In genomic region chr14:53888535-53889386, GRCh38 we compare ENCODE assay signal across 28 cellular contexts.
DNase-seq lines count a peak whose midpoint lies in the region; FAIRE-seq and TF ChIP-seq lines count a peak whose summit lies in the region.
"Had no signal": no experiment of that assay in that cellular context is flagged by ENCODE, and none has a peak within 500 bp of the region (broad histone marks: within the 10 kb centered on the region; RNA-seq: fewer than 3 reads in every experiment).

No MANE protein-coding gene starts in this region.

- peak; percentile 14 to 24 for TF ChIP-seq RAD21 in liver (IDR thresholded peaks at IDR 0.05)

- H3K4me3 Mint-ChIP-seq in astrocyte (ENCODE audit: unreplicated experiment) = no peak overlapping the region
- H3K4me3 Mint-ChIP-seq: CD14-positive monocyte; effector memory CD8-positive, alpha-beta T cell had no signal

- intact Hi-C loops in transverse colon (cut with DNase I; ENCODE audit: low total_unique reads) = no loop called here
- intact Hi-C loops in ascending aorta (cut with DNase I) = no loop called here

- TF ChIP-seq POLR2A in transverse colon (IDR thresholded peaks at IDR 0.05) = no peak

- H3K27me3 Mint-ChIP-seq in astrocyte (ENCODE audit: low read depth, unreplicated experiment) = no peaks in the 10 kb centered on the region
- H3K27me3 Mint-ChIP-seq: effector memory CD8-positive, alpha-beta T cell had no signal

- no peaks in the 10 kb centered on the region for H3K9me3 ChIP-seq in astrocyte (ENCODE audit: insufficient read depth, low read depth, low read length)
- H3K9me3 ChIP-seq in liver (ENCODE audit: control insufficient read depth in 4 of 4, low read length in 3 of 4) = no peaks in the 10 kb centered on the region
- no peaks in the 10 kb centered on the region for H3K9me3 ChIP-seq in transverse colon
- no peaks in the 10 kb centered on the region for H3K9me3 ChIP-seq in ascending aorta
- H3K9me3 ChIP-seq: adrenal gland, lower lobe of right lung had no signal

- TF ChIP-seq CTCF in astrocyte (IDR thresholded peaks at IDR 0.05; ENCODE audit: insufficient read depth, low read depth, low read length) = no peak
- TF ChIP-seq CTCF in liver (IDR thresholded peaks at IDR 0.05; ENCODE audit: low read depth, low read length, missing input control) = no peak
- no peak for TF ChIP-seq CTCF in transverse colon (IDR thresholded peaks at IDR 0.05)
- TF ChIP-seq CTCF in ascending aorta (IDR thresholded peaks at IDR 0.05) = no peak

- H3K4me1 Mint-ChIP-seq in astrocyte (ENCODE audit: low read depth, unreplicated experiment) = peaks cover 18% of the 10 kb centered on the region
- H3K4me1 Mint-ChIP-seq: CD14-positive monocyte had no signal

- peak overlapping the region; percentile 10 for H3K27ac Mint-ChIP-seq in astrocyte (ENCODE audit: unreplicated experiment)
- H3K27ac Mint-ChIP-seq: CD14-positive monocyte; effector memory CD8-positive, alpha-beta T cell had no signal

- H3K9ac ChIP-seq in astrocyte (ENCODE audit: low read length) = no peak overlapping the region
- peak overlapping the region in 1 of 2 donors; percentile 55 for H3K9ac ChIP-seq in liver (ENCODE audit: low read depth in 1 of 2, low read length in 2 of 2)

- no peak overlapping the region for H3K4me2 ChIP-seq in astrocyte (ENCODE audit: low read length)

- no peak for TF ChIP-seq EP300 in transverse colon (IDR thresholded peaks at IDR 0.05; ENCODE audit: low read depth)

- peaks cover 5% of the 10 kb centered on the region for H3K4me1 ChIP-seq in astrocyte (ENCODE audit: insufficient read depth, low read length)
- peaks cover 8 to 31% (median 17%) of the 10 kb centered on the region in 4 donors for H3K4me1 ChIP-seq in liver (ENCODE audit: control insufficient read depth in 4 of 4, insufficient read depth in 4 of 4, low read length in 3 of 4)
- H3K4me1 ChIP-seq in transverse colon = peaks cover 0 to 15% (median 0%) of the 10 kb centered on the region in 4 donors
- peaks cover 0 to 7% of the 10 kb centered on the region in 2 donors for H3K4me1 ChIP-seq in ascending aorta
- H3K4me1 ChIP-seq: adrenal gland, lower lobe of right lung had no signal

- in situ Hi-C loops in transverse colon (cut with MboI; ENCODE audit: low pct_ligation_motif_present in 1 of 4, low pct_unique_long_range_greater_than_20kb in 1 of 4, low sequenced_read_pairs in 3 of 4) = no loop called here

- H3K4me3 ChIP-seq in astrocyte (ENCODE audit: insufficient read depth, low read depth, low read length) (no peak overlapping the region), liver (ENCODE audit: low read depth in 1 of 3, low read length in 3 of 3) (no peak overlapping the region), transverse colon (no peak overlapping the region), ascending aorta (no peak overlapping the region)
- H3K4me3 ChIP-seq: adrenal gland, coronary artery, lower lobe of right lung, skin epidermis had no signal

- H3K27ac ChIP-seq in astrocyte (ENCODE audit: low read depth, low read length) (no peak overlapping the region), liver (ENCODE audit: low read depth in 1 of 2, low read length in 2 of 2) (peak overlapping the region; percentile 80 to 86), transverse colon (peak overlapping the region; percentile 53 to 72 (median 65)), ascending aorta (no peak overlapping the region)
- H3K27ac ChIP-seq: adrenal gland, coronary artery, lower lobe of right lung, skin epidermis, VCaP had no signal

- WGBS in liver = 37% methylated on average over 3 of the region's 3 CpGs
- WGBS in transverse colon (ENCODE audit: low coverage in 1 of 2), 2 donors = 54 to 60% methylated on average over 1 to 3 of the region's 3 CpGs

- H3K79me2 ChIP-seq in astrocyte (ENCODE audit: insufficient read depth, low read length) = no peaks in the 10 kb centered on the region

- no peaks in the 10 kb centered on the region for H3K9me3 Mint-ChIP-seq in astrocyte (ENCODE audit: unreplicated experiment)

- no peak overlapping the region for H2AFZ ChIP-seq in astrocyte (ENCODE audit: low read depth, low read length)

- H4K20me1 ChIP-seq in astrocyte (ENCODE audit: insufficient read depth, low read length) = no peaks in the 10 kb centered on the region

- FAIRE-seq in astrocyte (lab: Jason Lieb, UNC) = no peak
- FAIRE-seq: bronchial epithelial cell, G401.6, H54 had no signal

- no peaks in the 10 kb centered on the region for H3K27me3 ChIP-seq in astrocyte (ENCODE audit: insufficient read depth, low read length)
- no peaks in the 10 kb centered on the region for H3K27me3 ChIP-seq in liver (ENCODE audit: control insufficient read depth in 4 of 4, insufficient read depth in 4 of 4, low read length in 3 of 4)
- no peaks in the 10 kb centered on the region for H3K27me3 ChIP-seq in transverse colon
- no peaks in the 10 kb centered on the region for H3K27me3 ChIP-seq in ascending aorta
- H3K27me3 ChIP-seq: adrenal gland had no signal

- H3K36me3 ChIP-seq in astrocyte (ENCODE audit: insufficient read depth, low read length) = no peaks in the 10 kb centered on the region
- no peaks in the 10 kb centered on the region for H3K36me3 ChIP-seq in liver (ENCODE audit: control insufficient read depth in 4 of 4, insufficient read depth in 3 of 4, low read depth in 1 of 4, low read length in 3 of 4)
- H3K36me3 ChIP-seq in transverse colon = no peaks in the 10 kb centered on the region
- no peaks in the 10 kb centered on the region for H3K36me3 ChIP-seq in ascending aorta
- H3K36me3 ChIP-seq: adrenal gland, lower lobe of right lung had no signal

- DNase-seq in DMS53 treated with DMSO at 0.1 percent for 48 hours (lab: John Stamatoyannopoulos, UW; ENCODE audit: unreplicated experiment) = peak; percentile 60
- DNase-seq in astrocyte (ENCODE audit: low read depth) = no peak
- no peak for DNase-seq in transverse colon
- no peak for DNase-seq in ascending aorta (ENCODE audit: low spot score in 2 of 2)
- no peak for DNase-seq in T-helper 9 cell
- no peak for DNase-seq in NCI-H1436 treated with DMSO at 0.1 percent for 48 hours (lab: John Stamatoyannopoulos, UW)
- DNase-seq: activated CD4-positive, alpha-beta T cell treated with anti-CD3 and anti-CD28 coated beads for 48 hours; activated naive CD4-positive, alpha-beta T cell; activated T-cell treated with anti-CD3 and anti-CD28 coated beads, Interleukin-2, amount 50 U/mL, for 48 hours; adrenal gland; DMS153; effector memory CD8-positive, alpha-beta T cell; foreskin melanocyte; hypothalamus; lower lobe of right lung; NCI-H1048; NCI-H1930; NCI-H69; stimulated activated CD4-positive, alpha-beta T cell treated with anti-CD3 and anti-CD28 coated beads, Interleukin-1b, Interleukin-23, amount 100 ng/mL, for 48 hours; substantia nigra had no signal

- no peaks in the 10 kb centered on the region for H3K36me3 Mint-ChIP-seq in astrocyte (ENCODE audit: low read depth, unreplicated experiment)
- H3K36me3 Mint-ChIP-seq: CD14-positive monocyte had no signal

TF ChIP-seq in liver, 16 proteins besides CTCF, POLR2A, EP300 and RAD21:
- TF ChIP-seq FOXA1 (IDR thresholded peaks at IDR 0.05) (no peak), FOXA2 (IDR thresholded peaks at IDR 0.05) (no peak), SP1 (IDR thresholded peaks at IDR 0.05) (peak; percentile 51), GABPA (IDR thresholded peaks at IDR 0.05 in 1 of 2, conservative IDR thresholded peaks at IDR 0.05 in 1 of 2) (no peak), YY1 (IDR thresholded peaks at IDR 0.05) (peak; percentile 23), JUND (IDR thresholded peaks at IDR 0.05) (peak in 1 of 2 donors; percentile 16), RXRA (IDR thresholded peaks at IDR 0.05) (peak in 1 of 2 donors; percentile 18), EGR1 (IDR thresholded peaks at IDR 0.05; ENCODE audit: low read depth in 2 of 2) (no peak), NR2F2 (IDR thresholded peaks at IDR 0.05) (no peak), REST (IDR thresholded peaks at IDR 0.05) (peak; percentile 55), HNF4G (IDR thresholded peaks at IDR 0.05) (peak; percentile 38), ATF3 (IDR thresholded peaks at IDR 0.05) (no peak), TAF1 (conservative IDR thresholded peaks at IDR 0.05) (no peak), HNF4A (conservative IDR thresholded peaks at IDR 0.05) (peak; percentile 74 to 76)

Comparison
In these comparisons a context has a peak if more than half of its experiments do, and no peak if none do; other contexts are left out.
1. H3K27ac ChIP-seq: peak in liver (2 of 2) and transverse colon (4 of 4); none in astrocyte (single experiment) and ascending aorta (0 of 2).